8 cellular contexts compared by ENCODE assay signal in the genomic region with DNA sequence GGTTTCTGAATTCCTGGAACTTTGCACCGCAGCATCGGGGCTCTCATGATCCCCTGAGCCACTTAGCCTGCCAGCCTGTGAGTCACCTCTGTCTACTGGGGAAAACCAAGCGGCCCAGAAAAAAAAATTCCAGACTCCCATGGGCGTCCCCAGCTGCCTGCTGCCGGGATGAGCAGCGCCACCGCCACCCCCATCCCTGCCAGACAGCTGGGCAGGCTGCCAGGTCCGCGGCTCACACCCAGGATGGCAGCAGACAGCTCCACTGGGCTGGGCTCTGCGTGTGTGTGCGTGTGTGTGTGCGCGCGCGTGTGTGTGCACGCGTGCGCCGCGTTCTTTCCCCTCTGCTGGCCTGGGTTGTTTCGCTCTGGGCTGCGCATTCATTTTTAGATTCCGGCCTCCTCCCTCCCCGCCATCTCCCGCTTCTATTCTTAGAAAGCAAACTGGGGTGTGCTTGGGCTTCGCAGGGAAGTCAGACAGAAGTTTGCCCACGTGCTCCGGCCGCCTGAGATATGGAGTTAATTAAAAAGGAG. TPM values are rescaled to one million over a fixed set of nuclear protein-coding genes. Genes with fewer than 3 reads are reported as not detected.
DNase-seq lines count a peak whose midpoint lies in the region; ATAC-seq lines count a peak whose summit lies in the region.

No MANE protein-coding gene starts in this region.

- H3K4ac ChIP-seq in mesenchymal stem cell (ENCODE audit: low read depth in 1 of 2, low read length in 2 of 2): no peak overlapping the region

- peak overlapping the region in 1 of 2 experiments; percentile 72 for H3K4me3 ChIP-seq in mesenchymal stem cell (ENCODE audit: insufficient read depth in 1 of 2, low read depth in 1 of 2, low read length in 2 of 2)

- no peak overlapping the region for H3K18ac ChIP-seq in mesenchymal stem cell (ENCODE audit: low read depth in 1 of 2, low read length in 2 of 2)

- no peak overlapping the region for H3K14ac ChIP-seq in mesenchymal stem cell (ENCODE audit: low read length in 2 of 2)

- H3K27me3 ChIP-seq in mesenchymal stem cell (ENCODE audit: control insufficient read depth in 1 of 2, insufficient read depth in 1 of 2, low read length in 2 of 2): peaks cover 13 to 66% of the 10 kb centered on the region in 2 experiments

- H3K9me3 ChIP-seq in mesenchymal stem cell (ENCODE audit: control insufficient read depth, low read length): peaks cover 6% of the 10 kb centered on the region

- peak; percentile 58 for ATAC-seq in GM21423 (IDR thresholded peaks at IDR 0.05; ENCODE audit: unreplicated experiment)
- ATAC-seq in HG03280 (IDR thresholded peaks at IDR 0.05; ENCODE audit: unreplicated experiment): no peak

- peak overlapping the region; percentile 31 for H3K4me2 ChIP-seq in mesenchymal stem cell (ENCODE audit: low read length, poor library complexity, severe bottlenecking)

- no peak overlapping the region for H3K9ac ChIP-seq in mesenchymal stem cell (ENCODE audit: low read length)

- H2BK5ac ChIP-seq in mesenchymal stem cell (ENCODE audit: low read depth, low read length, poor library complexity, severe bottlenecking): no peak overlapping the region

- H3K4me1 ChIP-seq in mesenchymal stem cell (ENCODE audit: control insufficient read depth, insufficient read depth, low read depth, low read length): peaks cover 13% of the 10 kb centered on the region

- no peak overlapping the region for H2BK120ac ChIP-seq in mesenchymal stem cell (ENCODE audit: low read depth, low read length)

- DNase-seq in AG08395 (ENCODE audit: low spot score): peak; percentile 93
- peak; percentile 43 for DNase-seq in NCI-H2196 treated with DMSO at 0.1 percent for 48 hours (lab: John Stamatoyannopoulos, UW; ENCODE audit: unreplicated experiment)
- DNase-seq in activated CD4-positive, alpha-beta T cell treated with anti-CD3 and anti-CD28 coated beads, Interleukin-2, amount 50 U/mL, for 48 hours: peak; percentile 61 to 66
- DNase-seq in dedifferentiated amniotic fluid mesenchymal stem cell (ENCODE audit: extremely low spot score): peak; percentile 39
- peak; percentile 13 for DNase-seq in mesenchymal stem cell
- DNase-seq in stimulated activated CD8-positive, alpha-beta memory T cell treated with anti-CD3 and anti-CD28 coated beads, Interleukin-12 subunit alpha, Interleukin-12 subunit beta, amount 100 ng/mL, for 24 hours (ENCODE audit: extremely low read depth): peak; percentile 3

- no peak overlapping the region for H2BK15ac ChIP-seq in mesenchymal stem cell (ENCODE audit: low read depth, poor library complexity, severe bottlenecking)

- no peak overlapping the region for H3K27ac ChIP-seq in mesenchymal stem cell (ENCODE audit: low read length, poor library complexity, severe bottlenecking)

- H2AFZ ChIP-seq in mesenchymal stem cell (ENCODE audit: low read depth, low read length): no peak overlapping the region

- no peak overlapping the region for H4K8ac ChIP-seq in mesenchymal stem cell (ENCODE audit: low read length)

- no peaks in the 10 kb centered on the region for H3K79me1 ChIP-seq in mesenchymal stem cell (replicated peaks; ENCODE audit: low read length, poor library complexity, severe bottlenecking)

- H2AK5ac ChIP-seq in mesenchymal stem cell (ENCODE audit: low read length, severe bottlenecking): no peak overlapping the region

- H4K91ac ChIP-seq in mesenchymal stem cell (ENCODE audit: low read length): no peak overlapping the region

- H2BK12ac ChIP-seq in mesenchymal stem cell (ENCODE audit: low read length in 2 of 2): no peak overlapping the region

- H3K36me3 ChIP-seq in mesenchymal stem cell (ENCODE audit: control insufficient read depth in 1 of 2, insufficient read depth in 2 of 2, low read depth in 1 of 2, low read length in 2 of 2): no peaks in the 10 kb centered on the region

- H3K23ac ChIP-seq in mesenchymal stem cell (ENCODE audit: low read length in 2 of 2): no peak overlapping the region

- WGBS in mesenchymal stem cell: 87% methylated on average over 29 of the region's 29 CpGs

RNA-seq across cellular contexts. Expression of gene PMEPA1, which starts 38.9 kb away (rescaled TPM):
- polyA plus RNA-seq in mesenchymal stem cell (2013, experiment 1 of 2): 6.5 TPM
- polyA plus RNA-seq in mesenchymal stem cell (2013, experiment 2 of 2): 5.8 TPM

Comparison
In these comparisons a context has a peak if more than half of its experiments do, and no peak if none do; other contexts are left out.
1. DNase-seq: peak in every context shown above with its lines; median percentile 93 in AG08395; 64 in activated CD4-positive, alpha-beta T cell treated with anti-CD3 and anti-CD28 coated beads, Interleukin-2, amount 50 U/mL, for 48 hours; 43 in NCI-H2196 treated with DMSO at 0.1 percent for 48 hours; 39 in dedifferentiated amniotic fluid mesenchymal stem cell; 13 in mesenchymal stem cell; 3 in stimulated activated CD8-positive, alpha-beta memory T cell treated with anti-CD3 and anti-CD28 coated beads, Interleukin-12 subunit alpha, Interleukin-12 subunit beta, amount 100 ng/mL, for 24 hours.